ENCODE assay signal across 15 cellular contexts in genomic region chr6:14263881-14264424, GRCh38.
A peak's percentile ranks its signal among the peaks of the same experiment; 100 is the strongest.
DNase-seq lines count a peak whose midpoint lies in the region; FAIRE-seq and TF ChIP-seq lines count a peak whose summit lies in the region.
"Had no signal": no experiment of that assay in that cellular context is flagged by ENCODE, and none has a peak within 500 bp of the region (broad histone marks: within the 10 kb centered on the region; RNA-seq: fewer than 3 reads in every experiment).

No MANE protein-coding gene starts in this region.

- H2BK5ac ChIP-seq in H1 (ENCODE audit: low read depth, low read length), result no peak overlapping the region
- H2BK5ac ChIP-seq in mesendoderm (ENCODE audit: low read length), result no peak overlapping the region

- no peak overlapping the region for H4K91ac ChIP-seq in H1 (replicated peaks; ENCODE audit: insufficient read length, low read length)

- intact Hi-C loops in kidney (cut with DNase I), result no loop called here
- intact Hi-C loops in ovary (cut with DNase I), result no loop called here

- H2AFZ ChIP-seq in H1 (ENCODE audit: low read length), result no peak overlapping the region

- H3K4me1 ChIP-seq in HEK293 (ENCODE audit: control insufficient read depth, insufficient read depth, low read length) (no peaks in the 10 kb centered on the region), H1 (replicated peaks in 1 of 4; ENCODE audit: control insufficient read depth in 3 of 4, insufficient read depth in 4 of 4, low read length in 3 of 4) (peaks cover 0 to 6% (median 4%) of the 10 kb centered on the region in 4 experiments; a peak in 4 of 7 replicates), mesendoderm (ENCODE audit: control insufficient read depth, low read depth, low read length) (peaks cover 5% of the 10 kb centered on the region), kidney (ENCODE audit: control insufficient read depth in 1 of 2, insufficient read depth in 1 of 2, low read depth in 1 of 2, low read length in 2 of 2) (no peaks in the 10 kb centered on the region), ovary (ENCODE audit: insufficient read depth) (no peaks in the 10 kb centered on the region)
- H3K4me1 ChIP-seq: Caco-2 had no signal

- H3K9ac ChIP-seq in H1 (replicated peaks in 1 of 4; ENCODE audit: extremely low read depth in 1 of 4, low read depth in 3 of 4, low read length in 3 of 4), result no peak overlapping the region
- H3K9ac ChIP-seq in mesendoderm (ENCODE audit: low read length), result no peak overlapping the region
- no peak overlapping the region for H3K9ac ChIP-seq in kidney (ENCODE audit: low read length in 2 of 2)

- H3K36me3 ChIP-seq in HEK293 (ENCODE audit: control insufficient read depth in 2 of 2, insufficient read depth in 1 of 2, low read length in 2 of 2), result no peaks in the 10 kb centered on the region
- no peaks in the 10 kb centered on the region; a peak in 1 of 8 replicates for H3K36me3 ChIP-seq in H1 (ENCODE audit: control insufficient read depth in 2 of 4, insufficient read depth in 4 of 4, low read length in 3 of 4)
- H3K36me3 ChIP-seq in mesendoderm (ENCODE audit: control insufficient read depth, insufficient read depth, low read length), result no peaks in the 10 kb centered on the region
- H3K36me3 ChIP-seq in kidney (ENCODE audit: control insufficient read depth in 1 of 2, insufficient read depth in 2 of 2, low read length in 2 of 2), result no peaks in the 10 kb centered on the region
- H3K36me3 ChIP-seq in ovary, result no peaks in the 10 kb centered on the region

- no peak for TF ChIP-seq EP300 in H1 (IDR thresholded peaks at IDR 0.05; ENCODE audit: borderline replicate concordance in 1 of 2, low read depth in 2 of 2, low read length in 2 of 2)
- no peak for TF ChIP-seq EP300 in ovary (IDR thresholded peaks at IDR 0.05)

- DNase-seq in D721Med (ENCODE audit: insufficient read length, low spot score) (no peak), H1 (ENCODE audit: low read depth in 1 of 2, low spot score in 2 of 2) (no peak), mesendoderm (no peak), hypothalamus (lab: John Stamatoyannopoulos, UW) (no peak), kidney (no peak), ovary (no peak)
- DNase-seq: C1 segment of cervical spinal cord; Caco-2; CD4-positive, alpha-beta T cell; DMS153; DMS79; GDM1; GOT3; H9 had no signal

- H3K4me2 ChIP-seq in H1 (ENCODE audit: insufficient read depth in 1 of 2, low read depth in 2 of 2, low read length in 2 of 2) (no peak overlapping the region), mesendoderm (ENCODE audit: low read length) (no peak overlapping the region)

- H3K18ac ChIP-seq in H1 (ENCODE audit: extremely low read depth, low read length), result no peak overlapping the region
- no peak overlapping the region for H3K18ac ChIP-seq in mesendoderm (ENCODE audit: low read length)

- no peaks in the 10 kb centered on the region for H3K27me3 ChIP-seq in H1 (replicated peaks in 1 of 4; ENCODE audit: control insufficient read depth in 3 of 4, extremely low read depth in 1 of 4, insufficient read depth in 3 of 4, low read length in 3 of 4)
- no peaks in the 10 kb centered on the region for H3K27me3 ChIP-seq in mesendoderm (ENCODE audit: insufficient read depth, low read length, poor library complexity)
- peaks cover 4% of the 10 kb centered on the region for H3K27me3 ChIP-seq in ovary

- TF ChIP-seq CTCF in D721Med (IDR thresholded peaks at IDR 0.05; ENCODE audit: insufficient read depth, missing control alignments) (no peak), HEK293 (tag by site-specific recombination; IDR thresholded peaks at IDR 0.05) (no peak), H1 (IDR thresholded peaks at IDR 0.05; ENCODE audit: control extremely low read depth in 1 of 3, insufficient read depth in 1 of 3, low read depth in 1 of 3, low read length in 3 of 3) (no peak), kidney (IDR thresholded peaks at IDR 0.05; ENCODE audit: borderline replicate concordance, extremely low read depth, insufficient read depth) (no peak), ovary (IDR thresholded peaks at IDR 0.05) (no peak)

- H3K4me3 ChIP-seq in HEK293 (ENCODE audit: low read depth, low read length), result no peak overlapping the region
- no peak overlapping the region for H3K4me3 ChIP-seq in H1 (ENCODE audit: extremely low read depth in 1 of 4, insufficient read depth in 2 of 4, low read depth in 3 of 4, low read length in 4 of 4)
- H3K4me3 ChIP-seq in mesendoderm (ENCODE audit: low read length), result peak overlapping the region; percentile 17
- no peak overlapping the region for H3K4me3 ChIP-seq in kidney (ENCODE audit: low read length in 2 of 2)
- no peak overlapping the region for H3K4me3 ChIP-seq in ovary

- no peak overlapping the region for H3K14ac ChIP-seq in H1 (ENCODE audit: insufficient read length)

- H3K79me1 ChIP-seq in H1 (ENCODE audit: low read depth, low read length) (no peaks in the 10 kb centered on the region), mesendoderm (ENCODE audit: low read length) (no peaks in the 10 kb centered on the region)

- H2BK20ac ChIP-seq in H1 (ENCODE audit: low read length), result no peak overlapping the region

- H3K23ac ChIP-seq in H1 (ENCODE audit: insufficient read length), result no peak overlapping the region
- H3K23ac ChIP-seq in mesendoderm (ENCODE audit: low read length), result no peak overlapping the region

- no peaks in the 10 kb centered on the region for H4K20me1 ChIP-seq in H1 (replicated peaks in 1 of 2; ENCODE audit: control insufficient read depth in 1 of 2, insufficient read depth in 2 of 2, low read length in 2 of 2)

- H3K9me3 ChIP-seq in HEK293 (ENCODE audit: control insufficient read depth, insufficient read depth, low read depth, low read length) (no peaks in the 10 kb centered on the region), H1 (ENCODE audit: insufficient read depth in 2 of 2, low read depth in 1 of 2, low read length in 1 of 2) (peaks cover 7 to 14% of the 10 kb centered on the region in 2 experiments; a peak in 3 of 4 replicates), kidney (ENCODE audit: control insufficient read depth in 1 of 2, low read length in 2 of 2) (peaks cover 0 to 11% of the 10 kb centered on the region in 2 donors), ovary (no peaks in the 10 kb centered on the region)

- H4K5ac ChIP-seq in H1 (ENCODE audit: insufficient read length, low read depth, low read length), result no peak overlapping the region
- H4K5ac ChIP-seq in mesendoderm (ENCODE audit: low read length), result no peak overlapping the region

- H3K56ac ChIP-seq in H1 (replicated peaks; ENCODE audit: insufficient read length, low read depth, low read length) (no peak overlapping the region), mesendoderm (ENCODE audit: low read length) (no peak overlapping the region)

- no peaks in the 10 kb centered on the region for H3K23me2 ChIP-seq in H1 (ENCODE audit: low read depth, low read length)

- H3K79me2 ChIP-seq in H1 (ENCODE audit: control insufficient read depth in 1 of 2, insufficient read depth in 2 of 2, low read length in 2 of 2), result no peaks in the 10 kb centered on the region
- no peaks in the 10 kb centered on the region for H3K79me2 ChIP-seq in mesendoderm (ENCODE audit: control insufficient read depth, insufficient read depth, low read length)

- H2AK5ac ChIP-seq in H1 (ENCODE audit: low read depth, low read length) (no peak overlapping the region), mesendoderm (ENCODE audit: low read length) (no peak overlapping the region)

- H2BK12ac ChIP-seq in H1 (ENCODE audit: low read depth, low read length), result no peak overlapping the region

- no peak overlapping the region for H2BK120ac ChIP-seq in H1 (replicated peaks; ENCODE audit: low read depth, low read length)
- no peak overlapping the region for H2BK120ac ChIP-seq in mesendoderm (ENCODE audit: low read depth, low read length)

- WGBS in H1 (ENCODE audit: extremely low coverage in 1 of 2, insufficient coverage in 1 of 2, insufficient read length in 1 of 2, insufficient replicate concordance in 2 of 2, low coverage in 1 of 2, low lambda C conversion rate in 2 of 2, missing lambda C conversion rate in 1 of 2), 2 experiments, result 88% methylated on average over 1 of the region's 1 CpG; no CpG with 5 or more reads in 1 of the 2 experiments
- WGBS in mesendoderm (ENCODE audit: extremely low coverage, insufficient coverage, low lambda C conversion rate), result no CpG with 5 or more reads among the region's 1 CpG
- 93 to 97% (median 97%) methylated on average over 1 of the region's 1 CpG for WGBS in ovary, 3 donors

- peak; percentile 46 for FAIRE-seq in D721Med (lab: Jason Lieb, UNC)
- FAIRE-seq in H1 (lab: Jason Lieb, UNC), result no peak
- no peak for FAIRE-seq in kidney (lab: Jason Lieb, UNC)

- H3K4ac ChIP-seq in H1 (replicated peaks; ENCODE audit: insufficient read length, low read depth, low read length) (no peak overlapping the region), mesendoderm (ENCODE audit: low read depth, low read length) (no peak overlapping the region)

- TF ChIP-seq RAD21 in H1 (IDR thresholded peaks at IDR 0.05 in 1 of 2, conservative IDR thresholded peaks at IDR 0.05 in 1 of 2; ENCODE audit: low read depth in 2 of 2, low read length in 2 of 2), result no peak

- H2BK15ac ChIP-seq in H1 (ENCODE audit: low read length) (no peak overlapping the region), mesendoderm (replicated peaks; ENCODE audit: low read depth) (no peak overlapping the region)

- no peak overlapping the region for H3K27ac ChIP-seq in HEK293 (ENCODE audit: extremely low read depth, low read depth, low read length)
- H3K27ac ChIP-seq in H1 (ENCODE audit: low read depth, low read length), result no peak overlapping the region
- H3K27ac ChIP-seq in mesendoderm (ENCODE audit: low read depth, low read length), result no peak overlapping the region
- H3K27ac ChIP-seq in kidney (ENCODE audit: low read depth in 2 of 2, low read length in 2 of 2), result no peak overlapping the region
- H3K27ac ChIP-seq in ovary, result no peak overlapping the region

- CTCF ChIA-PET in HEK293 (lab: Yijun Ruan, JAX), result interaction anchor here (0.6 to 1.5 kb wide), 3 partner anchors 10 to 472 kb away, joined by 3 to 6 read pairs (median 3); no protein-coding TSS in a partner anchor
- CTCF ChIA-PET in H1 (lab: Charles Lee; ENCODE audit: partially characterized antibody), result interaction anchor here (1.4 to 2.5 kb wide), 5 partner anchors 9 to 68 kb away, joined by 4 to 13 read pairs (median 6); no protein-coding TSS in a partner anchor

- no peak overlapping the region for H4K8ac ChIP-seq in H1 (ENCODE audit: extremely low read depth, insufficient read depth, low read length)
- no peak overlapping the region for H4K8ac ChIP-seq in mesendoderm (ENCODE audit: low read depth, low read length)

- TF ChIP-seq POLR2A in H1 (IDR thresholded peaks at IDR 0.05; ENCODE audit: control extremely low read depth in 1 of 2, low read depth in 2 of 2, low read length in 2 of 2) (no peak), ovary (IDR thresholded peaks at IDR 0.05) (no peak)

- POLR2A ChIA-PET in HEK293 (lab: Yijun Ruan, JAX), result no interaction called here
- POLR2A ChIA-PET in H1 (lab: Charles Lee; ENCODE audit: partially characterized antibody), result no interaction called here

TF ChIP-seq in HEK293, 187 proteins besides CTCF, POLR2A, EP300 and RAD21 (continues in another document):
- TF ChIP-seq ZBTB20 (tag by site-specific recombination; IDR thresholded peaks at IDR 0.05), result no peak
- peak; percentile 92 for TF ChIP-seq ZNF211 (tag by site-specific recombination; IDR thresholded peaks at IDR 0.05; ENCODE audit: low read depth)

TF ChIP-seq in H1, 55 proteins besides CTCF, POLR2A, EP300 and RAD21 (continues in another document):
- TF ChIP-seq ZNF274 (IDR thresholded peaks at IDR 0.05; ENCODE audit: borderline replicate concordance, extremely low read depth, low read length), result no peak
- no peak for TF ChIP-seq GABPA (IDR thresholded peaks at IDR 0.05; ENCODE audit: borderline replicate concordance, insufficient read depth, low read length)
